Comparison of ENCODE assay signal across 8 cellular contexts in the genomic region with DNA sequence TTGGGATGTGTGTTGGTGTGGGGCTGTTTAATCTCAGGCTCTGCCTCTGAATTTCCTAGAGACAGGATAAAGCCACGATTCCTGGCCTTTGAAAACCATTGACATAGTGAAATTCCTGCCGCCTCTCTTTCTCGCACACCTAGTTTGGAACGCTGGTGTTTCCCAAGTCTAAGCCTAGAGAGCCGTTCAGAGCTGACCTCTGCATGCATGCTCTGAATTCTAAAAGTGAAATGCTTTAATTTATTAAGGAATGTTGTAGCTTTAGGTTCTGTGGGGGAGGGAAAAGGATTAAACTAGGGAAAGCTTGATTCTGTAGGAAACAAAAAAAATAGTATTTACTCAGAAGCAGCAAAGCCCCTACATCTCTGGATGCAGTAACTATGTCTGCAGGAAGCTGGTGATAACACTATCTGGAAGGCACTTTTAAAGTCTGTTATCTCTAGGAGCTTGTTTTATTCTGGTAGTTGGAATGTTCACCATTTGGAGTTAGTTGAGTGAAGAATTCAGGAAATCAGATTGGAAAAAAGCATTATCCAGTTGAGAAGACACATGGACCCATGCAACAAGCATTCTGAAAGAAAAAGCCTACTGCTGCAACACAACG. TPM values are rescaled to one million over a fixed set of nuclear protein-coding genes. Genes with fewer than 3 reads are reported as not detected.
DNase-seq lines count a peak whose midpoint lies in the region; ATAC-seq, FAIRE-seq and TF ChIP-seq lines count a peak whose summit lies in the region.

No MANE protein-coding gene starts in this region.

- H3K27ac ChIP-seq in epithelial cell of prostate (peak overlapping the region; percentile 99), testis (peak overlapping the region in 1 of 2 donors; percentile 69)

- TF ChIP-seq CTCF in retinal pigment epithelial cell (conservative IDR thresholded peaks at IDR 0.05; ENCODE audit: low read depth, low read length) (no peak), testis (IDR thresholded peaks at IDR 0.05) (no peak)

- H3K4me1 ChIP-seq in testis, result peaks cover 4% of the 10 kb centered on the region

- DNase-seq in EL (peak; percentile 11), epithelial cell of prostate (ENCODE audit: low read depth, low spot score) (no peak), retinal pigment epithelial cell (ENCODE audit: low read depth) (peak; percentile 62), GM12891 (ENCODE audit: insufficient read length, low spot score) (no peak), testis (no peak), SKM-1 (lab: John Stamatoyannopoulos, UW; ENCODE audit: unreplicated experiment) (no peak)

- no peaks in the 10 kb centered on the region for H3K27me3 ChIP-seq in testis

- H3K9me3 ChIP-seq in testis, result no peaks in the 10 kb centered on the region

- ATAC-seq in SK-N-SH treated with all-trans-retinoic acid at 6 μM for 48 hours (peak; percentile 2; the same call in 2 of the 3 replicates), HG03045 (IDR thresholded peaks at IDR 0.05; ENCODE audit: unreplicated experiment) (no peak)

- H3K36me3 ChIP-seq in testis (ENCODE audit: low read depth, missing control alignments), result no peaks in the 10 kb centered on the region

- no peak for FAIRE-seq in GM12891 (lab: Jason Lieb, UNC)

- intact Hi-C loops in testis (cut with DNase I; ENCODE audit: low total_unique reads), result no loop called here

- 55 to 66% methylated on average over 6 of the region's 6 CpGs for WGBS in testis, 2 donors

- no peak for TF ChIP-seq POLR2A in GM12891 (IDR thresholded peaks at IDR 0.05; ENCODE audit: low read depth, low read length)
- no peak for TF ChIP-seq POLR2A in testis (IDR thresholded peaks at IDR 0.05)

- H3K4me3 ChIP-seq in retinal pigment epithelial cell (ENCODE audit: low read length) (peak overlapping the region; percentile 18), testis (no peak overlapping the region)

TF ChIP-seq in SK-N-SH treated with all-trans-retinoic acid at 6 μM for 48 hours, 23 proteins besides CTCF, POLR2A, EP300 and RAD21:
- no peak for TF ChIP-seq OSR1 (CRISPR knock-in tag; IDR thresholded peaks at IDR 0.05)
- no peak for TF ChIP-seq ZNF565 (CRISPR knock-in tag; conservative IDR thresholded peaks at IDR 0.05; ENCODE audit: low read depth)
- TF ChIP-seq ESRRG (CRISPR knock-in tag; IDR thresholded peaks at IDR 0.05), result no peak
- TF ChIP-seq, protein P1, sequence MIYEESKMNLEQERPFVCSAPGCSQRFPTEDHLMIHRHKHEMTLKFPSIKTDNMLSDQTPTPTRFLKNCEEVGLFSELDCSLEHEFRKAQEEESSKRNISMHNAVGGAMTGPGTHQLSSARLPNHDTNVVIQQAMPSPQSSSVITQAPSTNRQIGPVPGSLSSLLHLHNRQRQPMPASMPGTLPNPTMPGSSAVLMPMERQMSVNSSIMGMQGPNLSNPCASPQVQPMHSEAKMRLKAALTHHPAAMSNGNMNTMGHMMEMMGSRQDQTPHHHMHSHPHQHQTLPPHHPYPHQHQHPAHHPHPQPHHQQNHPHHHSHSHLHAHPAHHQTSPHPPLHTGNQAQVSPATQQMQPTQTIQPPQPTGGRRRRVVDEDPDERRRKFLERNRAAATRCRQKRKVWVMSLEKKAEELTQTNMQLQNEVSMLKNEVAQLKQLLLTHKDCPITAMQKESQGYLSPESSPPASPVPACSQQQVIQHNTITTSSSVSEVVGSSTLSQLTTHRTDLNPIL (CRISPR knock-in tag; IDR thresholded peaks at IDR 0.05; ENCODE audit: low read depth), result no peak
- no peak for TF ChIP-seq PPARA (CRISPR knock-in tag; IDR thresholded peaks at IDR 0.05; ENCODE audit: borderline replicate concordance)
- no peak for TF ChIP-seq GLIS3 (CRISPR knock-in tag; IDR thresholded peaks at IDR 0.05)

TF ChIP-seq in GM12891, 5 proteins besides CTCF, POLR2A, EP300 and RAD21:
- TF ChIP-seq POU2F2 (IDR thresholded peaks at IDR 0.05; ENCODE audit: low read depth, low read length) (no peak), POLR2AphosphoS5 (IDR thresholded peaks at IDR 0.05; ENCODE audit: low read depth, low read length) (no peak), PAX5 (IDR thresholded peaks at IDR 0.05; ENCODE audit: insufficient read depth, low read length, severe bottlenecking) (no peak), TAF1 (IDR thresholded peaks at IDR 0.05; ENCODE audit: low read depth, low read length) (no peak), SPI1 (IDR thresholded peaks at IDR 0.05; ENCODE audit: low read depth, low read length) (no peak)

RNA-seq across cellular contexts. Expression of a gene that starts 27.3 kb away (rescaled TPM):
- 129 TPM for polyA plus RNA-seq in GM12891 (2012; ENCODE audit: low read depth, missing spikeins)
- total RNA-seq in testis, result 100 to 1,000 TPM; 134 to 186 TPM
- 447 TPM for polyA plus RNA-seq in testis (ENCODE audit: insufficient read depth, low read depth, low replicate concordance)

Comparison
In these comparisons a context has a peak if more than half of its experiments do, and no peak if none do; other contexts are left out.
1. DNase-seq: peak in EL (single experiment) and retinal pigment epithelial cell (single experiment); none in epithelial cell of prostate (single experiment), GM12891 (single experiment), testis (single experiment) and SKM-1 (single experiment).